In the genomic region with DNA sequence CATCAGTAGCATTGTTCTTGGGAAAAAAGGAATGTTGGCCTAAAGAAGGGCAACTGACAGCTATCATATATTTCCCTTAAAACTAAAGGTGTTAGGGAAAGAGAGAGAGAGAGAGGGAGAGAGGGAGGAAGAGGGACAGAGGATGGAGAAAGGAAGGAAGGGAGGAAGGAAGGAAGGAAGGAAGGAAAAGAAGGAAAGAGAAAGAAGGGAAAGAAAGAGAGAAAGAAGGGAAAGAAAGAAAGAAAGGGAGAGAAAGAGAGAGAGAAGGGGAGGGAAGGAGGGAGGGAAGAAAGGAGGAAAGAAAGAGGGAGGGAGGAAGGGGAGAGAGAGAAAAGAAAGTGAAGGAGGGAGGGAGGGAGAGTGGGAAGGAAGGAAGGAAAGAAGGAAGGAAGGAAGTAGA, we compare ENCODE assay signal across 29 cellular contexts.
"Had no signal": no experiment of that assay in that cellular context is flagged by ENCODE, and none has a peak within 500 bp of the region (broad histone marks: within the 10 kb centered on the region; RNA-seq: fewer than 3 reads in every experiment).

No MANE protein-coding gene starts in this region.

- ATAC-seq: stimulated activated effector memory CD8-positive, alpha-beta T cell treated with anti-CD3 and anti-CD28 coated beads, Interleukin-12 subunit alpha, Interleukin-12 subunit beta, amount 100 ng/mL, for 72 hours; stimulated activated memory B cell treated with anti-CD40 and anti-IgM and Interleukin-4, amounts not matched to agents 10 μg/mL and 1 μg/mL and 100 μg/mL, for 72 hours; stimulated activated naive B cell treated with anti-CD40 and anti-IgM and Interleukin-4, amounts not matched to agents 10 μg/mL and 1 μg/mL and 100 μg/mL, for 72 hours; stimulated activated naive CD8-positive, alpha-beta T cell treated with anti-CD3 and anti-CD28 coated beads, Interleukin-15, amount 100 ng/mL, for 72 hours; stimulated activated naive CD8-positive, alpha-beta T cell treated with anti-CD3 and anti-CD28 coated beads, Interleukin-15, Interleukin-2, amounts not matched to agents 100 U/mL and 50 U/mL, for 24 hours; upper lobe of right lung had no signal

- FAIRE-seq: urothelium cell line had no signal

- H3K9me3 Mint-ChIP-seq: stimulated activated effector memory CD8-positive, alpha-beta T cell treated with anti-CD3 and anti-CD28 coated beads, Interleukin-12 subunit alpha, Interleukin-12 subunit beta, amount 100 ng/mL, for 72 hours; stimulated activated naive B cell treated with anti-CD40 and anti-IgM and Interleukin-4, amounts not matched to agents 10 μg/mL and 1 μg/mL and 100 μg/mL, for 72 hours; stimulated activated naive CD8-positive, alpha-beta T cell treated with anti-CD3 and anti-CD28 coated beads, Interleukin-15, amount 100 ng/mL, for 72 hours; stimulated activated naive CD8-positive, alpha-beta T cell treated with anti-CD3 and anti-CD28 coated beads, Interleukin-15, Interleukin-2, amounts not matched to agents 100 ng/mL and 50 ng/mL, for 24 hours had no signal

- H3K27ac ChIP-seq: stomach, suprapubic skin, testis, thoracic aorta, thyroid gland, tibial artery, tibial nerve, transverse colon, upper lobe of left lung, upper lobe of right lung, uterus, vagina had no signal

- H3K27me3 ChIP-seq: stomach, testis, thyroid gland, tibial artery, tibial nerve, transverse colon, upper lobe of left lung, upper lobe of right lung, uterus, vagina had no signal

- H3K4me1 Mint-ChIP-seq: stimulated activated effector memory CD8-positive, alpha-beta T cell treated with anti-CD3 and anti-CD28 coated beads, Interleukin-12 subunit alpha, Interleukin-12 subunit beta, amount 100 ng/mL, for 72 hours; stimulated activated memory B cell treated with anti-CD40 and anti-IgM and Interleukin-4, amounts not matched to agents 10 μg/mL and 1 μg/mL and 100 μg/mL, for 72 hours; stimulated activated naive B cell treated with anti-CD40 and anti-IgM and Interleukin-4, amounts not matched to agents 10 μg/mL and 1 μg/mL and 100 μg/mL, for 72 hours; stimulated activated naive CD8-positive, alpha-beta T cell treated with anti-CD3 and anti-CD28 coated beads, Interleukin-15, amount 100 ng/mL, for 72 hours had no signal

- H3K36me3 ChIP-seq: stomach, suprapubic skin, thoracic aorta, thyroid gland, tibial artery, tibial nerve, transverse colon, upper lobe of left lung, upper lobe of right lung, uterus, vagina had no signal

- H3K36me3 Mint-ChIP-seq: stimulated activated effector memory CD8-positive, alpha-beta T cell treated with anti-CD3 and anti-CD28 coated beads, Interleukin-12 subunit alpha, Interleukin-12 subunit beta, amount 100 ng/mL, for 72 hours; stimulated activated memory B cell treated with anti-CD40 and anti-IgM and Interleukin-4, amounts not matched to agents 10 μg/mL and 1 μg/mL and 100 μg/mL, for 72 hours; stimulated activated naive B cell treated with anti-CD40 and anti-IgM and Interleukin-4, amounts not matched to agents 10 μg/mL and 1 μg/mL and 100 μg/mL, for 72 hours; type B pancreatic cell had no signal

- H3K4me3 ChIP-seq: stomach, suprapubic skin, testis, thoracic aorta, thyroid gland, tibial artery, tibial nerve, transverse colon, upper lobe of left lung, upper lobe of right lung, uterus, vagina had no signal

- H3K27ac Mint-ChIP-seq: stimulated activated effector memory CD8-positive, alpha-beta T cell treated with anti-CD3 and anti-CD28 coated beads, Interleukin-12 subunit alpha, Interleukin-12 subunit beta, amount 100 ng/mL, for 72 hours; stimulated activated memory B cell treated with anti-CD40 and anti-IgM and Interleukin-4, amounts not matched to agents 10 μg/mL and 1 μg/mL and 100 μg/mL, for 72 hours; stimulated activated naive B cell treated with anti-CD40 and anti-IgM and Interleukin-4, amounts not matched to agents 10 μg/mL and 1 μg/mL and 100 μg/mL, for 72 hours; stimulated activated naive CD8-positive, alpha-beta T cell treated with anti-CD3 and anti-CD28 coated beads, Interleukin-15, amount 100 ng/mL, for 72 hours; stimulated activated naive CD8-positive, alpha-beta T cell treated with anti-CD3 and anti-CD28 coated beads, Interleukin-15, Interleukin-2, amounts not matched to agents 100 ng/mL and 50 ng/mL, for 24 hours; type B pancreatic cell had no signal

- H3K4me1 ChIP-seq: stomach, suprapubic skin, testis, transverse colon, uterus, vagina had no signal

- DNase-seq: stimulated activated CD4-positive, alpha-beta T cell treated with anti-CD3 and anti-CD28 coated beads, Interleukin-2, amount 100 ng/mL, for 48 hours; stimulated activated CD4-positive, alpha-beta T cell treated with anti-CD3 and anti-CD28 coated beads, Interleukin-4, amount 100 ng/mL, for 1 hour; stimulated activated CD4-positive, alpha-beta T cell treated with anti-CD3 and anti-CD28 coated beads, Interleukin-4, amount 100 ng/mL, for 24 hours; stimulated activated CD4-positive, alpha-beta T cell treated with anti-CD3 and anti-CD28 coated beads, Interleukin-4, amount 100 ng/mL, for 4 hours; stimulated activated CD8-positive, alpha-beta memory T cell treated with anti-CD3 and anti-CD28 coated beads, Interleukin-4, amount 100 ng/mL, for 48 hours; stimulated activated naive B cell treated with anti-CD40 and anti-IgM and Interleukin-4, amounts not matched to agents 10 μg/mL and 1 μg/mL and 100 μg/mL, for 72 hours; stimulated activated naive CD4-positive, alpha-beta T cell; stimulated activated naive CD4-positive, alpha-beta T cell treated with Interleukin-2 at 50 U/mL for 16 hours; stimulated activated naive CD8-positive, alpha-beta T cell treated with anti-CD3 and anti-CD28 coated beads, Interleukin-15, amount 100 ng/mL, for 72 hours; stimulated activated naive CD8-positive, alpha-beta T cell treated with anti-CD3 and anti-CD28 coated beads, Interleukin-15, Interleukin-2, amounts not matched to agents 100 U/mL and 50 U/mL, for 24 hours; stomach; substantia nigra; testis; thyroid gland; tibial artery; transverse colon; trophoblast cell; upper lobe of left lung; upper lobe of right lung; uterus had no signal

- H3K9me3 ChIP-seq: stomach, suprapubic skin, testis, thoracic aorta, thyroid gland, tibial artery, tibial nerve, transverse colon, upper lobe of left lung, upper lobe of right lung, uterus, vagina had no signal

- H3K4me3 Mint-ChIP-seq: stimulated activated effector memory CD8-positive, alpha-beta T cell treated with anti-CD3 and anti-CD28 coated beads, Interleukin-12 subunit alpha, Interleukin-12 subunit beta, amount 100 ng/mL, for 72 hours; stimulated activated memory B cell treated with anti-CD40 and anti-IgM and Interleukin-4, amounts not matched to agents 10 μg/mL and 1 μg/mL and 100 μg/mL, for 72 hours; stimulated activated naive B cell treated with anti-CD40 and anti-IgM and Interleukin-4, amounts not matched to agents 10 μg/mL and 1 μg/mL and 100 μg/mL, for 72 hours; stimulated activated naive CD8-positive, alpha-beta T cell treated with anti-CD3 and anti-CD28 coated beads, Interleukin-15, amount 100 ng/mL, for 72 hours; stimulated activated naive CD8-positive, alpha-beta T cell treated with anti-CD3 and anti-CD28 coated beads, Interleukin-15, Interleukin-2, amounts not matched to agents 100 ng/mL and 50 ng/mL, for 24 hours; type B pancreatic cell had no signal
